Comparison of ENCODE assay signal across 8 cellular contexts in the genomic region with DNA sequence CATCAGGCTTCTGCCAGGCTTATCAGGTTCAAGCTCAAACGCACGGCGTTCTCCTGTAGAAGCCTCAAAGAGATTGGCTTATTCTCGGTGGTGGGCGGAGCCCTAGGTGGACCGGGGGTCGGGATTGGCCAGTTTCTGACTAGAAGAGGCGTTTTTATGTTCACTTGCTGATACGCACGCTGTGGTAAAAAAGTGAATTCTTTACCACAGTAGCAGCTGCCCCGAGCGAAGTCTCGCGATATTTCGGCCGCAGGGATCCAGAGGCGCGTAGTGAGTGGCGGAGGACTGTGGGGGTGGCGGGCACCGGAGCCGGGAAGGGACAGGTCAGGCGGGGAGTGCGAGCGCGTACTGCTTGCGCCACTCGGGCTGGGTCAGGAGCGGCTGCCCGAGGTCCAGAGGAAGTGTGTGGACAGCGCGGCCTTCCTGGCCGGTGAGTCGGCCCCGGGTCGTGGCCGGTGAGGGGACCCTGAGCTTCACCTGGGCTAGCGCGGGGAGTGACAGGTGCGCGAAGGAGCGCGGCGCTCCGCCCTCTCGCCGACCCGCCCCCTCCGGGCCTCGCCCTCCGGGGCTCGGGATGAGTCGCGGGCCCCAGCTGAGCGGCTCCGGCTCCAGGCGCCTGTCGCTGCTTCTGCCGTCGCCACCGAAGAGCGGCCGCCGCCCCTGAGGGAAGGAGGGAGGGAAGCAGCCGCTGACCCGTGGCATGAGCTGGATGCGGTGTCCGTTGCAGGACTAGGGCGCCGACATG.
DNase-seq lines count a peak whose midpoint lies in the region; ATAC-seq and TF ChIP-seq lines count a peak whose summit lies in the region.

A gene with protein sequence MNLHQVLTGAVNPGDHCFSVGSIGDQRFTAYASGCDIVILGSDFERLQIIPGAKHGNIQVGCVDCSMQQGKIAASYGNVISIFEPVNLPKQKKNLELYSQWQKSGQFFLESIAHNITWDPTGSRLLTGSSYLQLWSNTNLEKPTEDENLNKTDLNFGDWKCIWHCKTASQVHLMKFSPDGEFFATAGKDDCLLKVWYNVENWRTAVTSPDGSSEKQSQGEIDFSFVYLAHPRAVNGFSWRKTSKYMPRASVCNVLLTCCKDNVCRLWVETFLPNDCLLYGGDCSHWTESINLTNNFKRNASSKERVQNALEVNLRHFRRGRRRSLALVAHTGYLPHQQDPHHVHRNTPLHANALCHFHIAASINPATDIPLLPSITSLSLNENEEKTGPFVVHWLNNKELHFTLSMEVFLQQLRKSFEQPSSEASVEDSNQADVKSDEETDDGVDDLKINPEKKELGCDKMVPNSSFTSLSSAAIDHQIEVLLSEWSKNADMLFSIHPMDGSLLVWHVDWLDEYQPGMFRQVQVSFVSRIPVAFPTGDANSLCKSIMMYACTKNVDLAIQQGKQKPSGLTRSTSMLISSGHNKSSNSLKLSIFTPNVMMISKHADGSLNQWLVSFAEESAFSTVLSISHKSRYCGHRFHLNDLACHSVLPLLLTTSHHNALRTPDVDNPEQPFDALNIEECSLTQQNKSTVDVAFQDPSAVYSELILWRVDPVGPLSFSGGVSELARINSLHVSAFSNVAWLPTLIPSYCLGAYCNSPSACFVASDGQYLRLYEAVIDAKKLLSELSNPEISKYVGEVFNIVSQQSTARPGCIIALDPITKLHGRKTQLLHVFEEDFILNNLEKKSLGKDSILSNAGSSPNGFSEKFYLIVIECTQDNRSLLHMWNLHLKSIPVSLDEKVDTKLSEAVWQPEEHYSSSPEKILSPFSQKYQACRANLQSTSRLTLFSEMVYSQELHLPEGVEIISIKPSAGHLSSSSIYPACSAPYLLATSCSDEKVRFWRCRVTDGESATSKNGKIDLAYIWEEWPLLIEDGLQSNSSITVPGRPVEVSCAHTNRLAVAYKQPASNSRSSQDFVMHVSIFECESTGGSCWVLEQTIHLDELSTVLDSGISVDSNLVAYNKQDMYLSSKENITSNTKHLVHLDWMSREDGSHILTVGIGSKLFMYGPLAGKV (N-terminal part only) (plus strand): TSS at position 260 of the 745 bp plus-strand sequence. CDS start 483 bp downstream, at position 743.

- H3K27me3 ChIP-seq in HAP-1 (ENCODE audit: low read depth), result no peaks in the 10 kb centered on the region
- no peaks in the 10 kb centered on the region for H3K27me3 ChIP-seq in MM.1S (replicated peaks; ENCODE audit: insufficient read depth, low read length)

- peak within 1 kb of the TSS; percentile 70 for H3K4me2 ChIP-seq in MM.1S (ENCODE audit: low read depth, low read length)

- peak within 1 kb of the TSS; percentile 99 for H3K27ac Mint-ChIP-seq in nephron progenitor cell
- H3K27ac Mint-ChIP-seq in stimulated activated naive CD8-positive, alpha-beta T cell treated with anti-CD3 and anti-CD28 coated beads, Interleukin-15, amount 100 ng/mL, for 72 hours, result peak within 1 kb of the TSS; percentile 98 to 100

- peak; percentile 90 for ATAC-seq in stimulated activated naive CD8-positive, alpha-beta T cell treated with anti-CD3 and anti-CD28 coated beads, Interleukin-15, amount 100 ng/mL, for 72 hours

- H3K9me3 ChIP-seq in HAP-1 (no peaks in the 10 kb centered on the region), MM.1S (replicated peaks; ENCODE audit: insufficient read depth, low read length) (no peaks in the 10 kb centered on the region)

- peak; percentile 99 for DNase-seq in ELR (ENCODE audit: low read depth)
- DNase-seq in HAP-1 (ENCODE audit: low spot score in 2 of 2), result peak; percentile 98 to 99
- peak; percentile 100 for DNase-seq in MM.1S
- peak; percentile 98 for DNase-seq in SIG-M5 (lab: John Stamatoyannopoulos, UW)
- peak; percentile 82 for DNase-seq in activated gamma-delta T cell (lab: John Stamatoyannopoulos, UW)
- peak; percentile 98 for DNase-seq in fibroblast of the conjunctiva (ENCODE audit: low read depth)
- peak; percentile 98 for DNase-seq in nephron progenitor cell
- DNase-seq in stimulated activated naive CD8-positive, alpha-beta T cell treated with anti-CD3 and anti-CD28 coated beads, Interleukin-15, amount 100 ng/mL, for 72 hours, result peak; percentile 97 to 98

- in situ Hi-C loops in HAP-1 (cut with MboI; ENCODE audit: low sequenced_read_pairs), result no loop called here

- H3F3A ChIP-seq in MM.1S (ENCODE audit: insufficient read depth, low read length), result peaks cover 16% of the 10 kb centered on the region

- peaks cover 3% of the 10 kb centered on the region for H3K27me3 Mint-ChIP-seq in nephron progenitor cell (ENCODE audit: low read depth, poor library complexity)
- H3K27me3 Mint-ChIP-seq in stimulated activated naive CD8-positive, alpha-beta T cell treated with anti-CD3 and anti-CD28 coated beads, Interleukin-15, amount 100 ng/mL, for 72 hours, result no peaks in the 10 kb centered on the region

- peak within 1 kb of the TSS; percentile 83 for H2AFZ ChIP-seq in MM.1S (ENCODE audit: low read length)

- no peaks in the 10 kb centered on the region for H3K9me3 Mint-ChIP-seq in nephron progenitor cell
- no peaks in the 10 kb centered on the region for H3K9me3 Mint-ChIP-seq in stimulated activated naive CD8-positive, alpha-beta T cell treated with anti-CD3 and anti-CD28 coated beads, Interleukin-15, amount 100 ng/mL, for 72 hours

- TF ChIP-seq CTCF in MM.1S (IDR thresholded peaks at IDR 0.05; ENCODE audit: low read length) (no peak), nephron progenitor cell (IDR thresholded peaks at IDR 0.05) (no peak)

- H4K20me1 ChIP-seq in MM.1S (ENCODE audit: insufficient read depth, low read length), result no peaks in the 10 kb centered on the region

- no peaks in the 10 kb centered on the region for H3K36me3 Mint-ChIP-seq in nephron progenitor cell (ENCODE audit: low read depth)

- peak within 1 kb of the TSS; percentile 93 for H3K4me3 Mint-ChIP-seq in nephron progenitor cell
- peak within 1 kb of the TSS; percentile 85 to 96 for H3K4me3 Mint-ChIP-seq in stimulated activated naive CD8-positive, alpha-beta T cell treated with anti-CD3 and anti-CD28 coated beads, Interleukin-15, amount 100 ng/mL, for 72 hours

- peak within 1 kb of the TSS; percentile 79 for H3K27ac ChIP-seq in MM.1S (ENCODE audit: low read length)

- no peaks in the 10 kb centered on the region for H3K36me3 ChIP-seq in HAP-1 (replicated peaks)
- no peaks in the 10 kb centered on the region for H3K36me3 ChIP-seq in MM.1S (replicated peaks; ENCODE audit: insufficient read depth, low read length)

- H3K4me1 Mint-ChIP-seq in nephron progenitor cell, result peaks cover 36% of the 10 kb centered on the region
- peaks cover 34% of the 10 kb centered on the region for H3K4me1 Mint-ChIP-seq in stimulated activated naive CD8-positive, alpha-beta T cell treated with anti-CD3 and anti-CD28 coated beads, Interleukin-15, amount 100 ng/mL, for 72 hours

- H3K4me3 ChIP-seq in HAP-1, result peak within 1 kb of the TSS; percentile 80
- H3K4me3 ChIP-seq in MM.1S (ENCODE audit: low read length), result peak within 1 kb of the TSS; percentile 78

- H3K79me2 ChIP-seq in MM.1S (ENCODE audit: low read length), result peaks cover 46% of the 10 kb centered on the region

- H3K9me2 ChIP-seq in MM.1S (replicated peaks; ENCODE audit: insufficient read depth, low read length), result no peaks in the 10 kb centered on the region

- peaks cover 15% of the 10 kb centered on the region for H3K4me1 ChIP-seq in HAP-1
- H3K4me1 ChIP-seq in MM.1S (ENCODE audit: low read length), result peaks cover 12% of the 10 kb centered on the region; the same call in 1 of the 2 replicates

- H3K9ac ChIP-seq in MM.1S (ENCODE audit: low read length), result peak within 1 kb of the TSS; percentile 69

Comparison
In these comparisons a context has a peak if more than half of its experiments do, and no peak if none do; other contexts are left out.
1. Peak in every context shown above with its lines: DNase-seq, ATAC-seq, H3K4me3 ChIP-seq and H3K27ac ChIP-seq.